Comparison of ENCODE assay signal across 1 cellular context in genomic region chr16:55284718-55285099, GRCh38.
TF ChIP-seq lines count a peak whose summit lies in the region.

No MANE protein-coding gene starts in this region.

TF ChIP-seq in GM23338, 12 proteins besides CTCF, POLR2A, EP300 and RAD21 (continued from another document):
- TF ChIP-seq ZNF462 (CRISPR knock-in tag; IDR thresholded peaks at IDR 0.05) (no peak), STAT1 (IDR thresholded peaks at IDR 0.05; ENCODE audit: unreplicated experiment) (no peak)
TF ChIP-seq in GM23338: peak in this region for 0.
